19 cellular contexts compared by ENCODE assay signal in genomic region chr11:97961431-97961830, GRCh38.
A peak's percentile ranks its signal among the peaks of the same experiment; 100 is the strongest.
DNase-seq lines count a peak whose midpoint lies in the region; ATAC-seq, FAIRE-seq and TF ChIP-seq lines count a peak whose summit lies in the region.
"Had no signal": no experiment of that assay in that cellular context is flagged by ENCODE, and none has a peak within 500 bp of the region (broad histone marks: within the 10 kb centered on the region; RNA-seq: fewer than 3 reads in every experiment).

No MANE protein-coding gene starts in this region.

- no peak overlapping the region for H2BK120ac ChIP-seq in IMR-90 (ENCODE audit: low read depth, low read length)

- DNase-seq in GM23248, result no peak
- DNase-seq in IMR-90, result no peak
- DNase-seq in bronchial epithelial cell (ENCODE audit: low read depth), result peak; percentile 59
- peak in 1 of 2 donors; percentile 48 for DNase-seq in foreskin keratinocyte
- no peak for DNase-seq in NCI-H1930 (lab: John Stamatoyannopoulos, UW)
- DNase-seq: C1 segment of cervical spinal cord; Calu3; CD4-positive, alpha-beta memory T cell; COR-L47; DMS53; DMS79 treated with DMSO at 0.1 percent for 48 hours; GF-D8; H7; HCEC 1CT had no signal

- no peak overlapping the region for H4K91ac ChIP-seq in IMR-90 (ENCODE audit: insufficient read depth, low read depth, low read length)

- dilution Hi-C loops in IMR-90 (cut with HindIII; ENCODE audit: low sequenced_read_pairs, unreplicated experiment), result no loop called here

- H3K27me3 ChIP-seq in GM23248 (replicated peaks; ENCODE audit: insufficient read depth) (no peaks in the 10 kb centered on the region), IMR-90 (ENCODE audit: control insufficient read depth, insufficient read depth, low read length) (no peaks in the 10 kb centered on the region), bronchial epithelial cell (ENCODE audit: control insufficient read depth, insufficient read depth, low read length) (no peaks in the 10 kb centered on the region), foreskin keratinocyte (no peaks in the 10 kb centered on the region)

- CTCF ChIA-PET in IMR-90 (lab: Yijun Ruan, JAX), result no interaction called here

- in situ Hi-C loops in GM23248 (cut with MboI) (no loop called here), IMR-90 (cut with MboI; ENCODE audit: low sequenced_read_pairs) (no loop called here)

- 61 to 83% methylated on average over 4 of the region's 4 CpGs for WGBS in GM23248 (ENCODE audit: low coverage in 1 of 2, low lambda C conversion rate in 2 of 2, missing lambda C conversion rate in 2 of 2), 2 experiments
- no CpG with 5 or more reads among the region's 4 CpGs for WGBS in IMR-90 (ENCODE audit: extremely low coverage in 2 of 2, insufficient read length in 1 of 2), 2 experiments

- no peak overlapping the region for H4K5ac ChIP-seq in IMR-90 (ENCODE audit: low read depth, low read length)

- TF ChIP-seq POLR2A in IMR-90 (IDR thresholded peaks at IDR 0.05; ENCODE audit: low read depth, low read length), result no peak
- no peak for TF ChIP-seq POLR2A in GM18505 (IDR thresholded peaks at IDR 0.05; ENCODE audit: borderline replicate concordance, extremely low read depth, insufficient read depth, insufficient read length)

- H3K9ac ChIP-seq in GM23248, result no peak overlapping the region
- H3K9ac ChIP-seq in IMR-90 (ENCODE audit: low read depth, low read length), result no peak overlapping the region

- no peak overlapping the region for H3K56ac ChIP-seq in IMR-90 (ENCODE audit: extremely low read depth, insufficient read depth, low read length)

- H2BK20ac ChIP-seq in IMR-90 (ENCODE audit: low read depth, low read length), result no peak overlapping the region

- POLR2A ChIA-PET in IMR-90 (lab: Charles Lee; ENCODE audit: unreplicated experiment), result no interaction called here

- H2AFZ ChIP-seq in GM23248, result 0 out of 2 replicates have a peak overlapping the region, but pooled peaks have one; percentile 5
- H2AFZ ChIP-seq in IMR-90 (replicated peaks; ENCODE audit: low read length, poor library complexity), result no peak overlapping the region

- H3K27ac ChIP-seq in GM23248 (no peak overlapping the region), IMR-90 (ENCODE audit: insufficient read depth, low read length) (no peak overlapping the region), foreskin keratinocyte (no peak overlapping the region)

- H2AK5ac ChIP-seq in IMR-90 (ENCODE audit: low read depth, low read length), result no peak overlapping the region

- H4K20me1 ChIP-seq in GM23248 (ENCODE audit: insufficient read depth) (no peaks in the 10 kb centered on the region), IMR-90 (ENCODE audit: insufficient read depth, low read length) (no peaks in the 10 kb centered on the region)

- no peak overlapping the region for H3K14ac ChIP-seq in IMR-90 (replicated peaks; ENCODE audit: low read depth, low read length)

- intact Hi-C loops in IMR-90 (cut with micrococcal nuclease), result no loop called here

- no TSS peak for BruUV-seq in IMR-90 (replicated peaks; lab: Mats Ljungman, UMichigan)

- H3K4me2 ChIP-seq in GM23248 (ENCODE audit: unreplicated experiment), result no peak overlapping the region
- no peak overlapping the region for H3K4me2 ChIP-seq in IMR-90 (ENCODE audit: low read depth, low read length)

- TF ChIP-seq CTCF in IMR-90 (conservative IDR thresholded peaks at IDR 0.05; ENCODE audit: low read depth, low read length) (no peak), bronchial epithelial cell (IDR thresholded peaks at IDR 0.05; ENCODE audit: insufficient read depth, low read length, severe bottlenecking) (no peak), foreskin keratinocyte (conservative IDR thresholded peaks at IDR 0.05) (no peak)

- ATAC-seq in IMR-90 (ENCODE audit: low read depth) (no peak), foreskin keratinocyte (peak; percentile 29), HG02588 (IDR thresholded peaks at IDR 0.05; ENCODE audit: unreplicated experiment) (no peak), GM18505 (IDR thresholded peaks at IDR 0.05; ENCODE audit: unreplicated experiment) (no peak)

- H3K9me3 ChIP-seq in GM23248 (ENCODE audit: low read depth) (no peaks in the 10 kb centered on the region), IMR-90 (ENCODE audit: control insufficient read depth, insufficient read depth, low read length) (no peaks in the 10 kb centered on the region)

- H3K9me2 ChIP-seq in GM23248 (ENCODE audit: insufficient read depth), result no peaks in the 10 kb centered on the region

- no peak overlapping the region for H3K4ac ChIP-seq in IMR-90 (ENCODE audit: low read depth, low read length)

- no peak overlapping the region for H4K8ac ChIP-seq in IMR-90 (ENCODE audit: low read depth in 2 of 2, low read length in 2 of 2)

- H3K79me2 ChIP-seq in GM23248 (ENCODE audit: insufficient read depth), result no peaks in the 10 kb centered on the region

- H3K9me1 ChIP-seq in IMR-90 (ENCODE audit: insufficient read depth, low read length), result peaks cover 3% of the 10 kb centered on the region; the same call in 1 of the 2 replicates

- H3K18ac ChIP-seq in IMR-90 (ENCODE audit: low read depth, low read length), result no peak overlapping the region

- H2BK5ac ChIP-seq in IMR-90 (ENCODE audit: low read depth, low read length, poor library complexity, severe bottlenecking), result peak overlapping the region; percentile 54

- TF ChIP-seq RAD21 in IMR-90 (IDR thresholded peaks at IDR 0.05; ENCODE audit: low read length), result no peak

- no peaks in the 10 kb centered on the region for H3K79me1 ChIP-seq in IMR-90 (ENCODE audit: low read depth in 1 of 2, low read length in 2 of 2)

- no peak overlapping the region for H2AK9ac ChIP-seq in IMR-90 (replicated peaks; ENCODE audit: low read depth, low read length, poor library complexity)

- H3K36me3 ChIP-seq in GM23248 (ENCODE audit: low read depth) (no peaks in the 10 kb centered on the region), IMR-90 (ENCODE audit: control insufficient read depth, insufficient read depth, low read length) (no peaks in the 10 kb centered on the region), bronchial epithelial cell (ENCODE audit: control insufficient read depth, insufficient read depth, low read length) (no peaks in the 10 kb centered on the region)

- H3K4me3 ChIP-seq in GM23248 (no peak overlapping the region), IMR-90 (ENCODE audit: insufficient read depth, low read depth, low read length) (no peak overlapping the region), bronchial epithelial cell (ENCODE audit: low read depth, low read length) (no peak overlapping the region)

- FAIRE-seq in bronchial epithelial cell (lab: Jason Lieb, UNC), result no peak
- FAIRE-seq: GM12891, GM19239, H1 had no signal

- H3K23ac ChIP-seq in IMR-90 (ENCODE audit: low read depth, low read length), result no peak overlapping the region

- H3K4me1 ChIP-seq in GM23248 (ENCODE audit: insufficient read depth) (peaks cover 25% of the 10 kb centered on the region), IMR-90 (ENCODE audit: control insufficient read depth, insufficient read depth, low read length) (peaks cover 17% of the 10 kb centered on the region), foreskin keratinocyte (peaks cover 16% of the 10 kb centered on the region)

- H2BK15ac ChIP-seq in IMR-90 (ENCODE audit: low read depth, low read length), result no peak overlapping the region

- peaks cover 10% of the 10 kb centered on the region for H3F3A ChIP-seq in GM23248 (ENCODE audit: insufficient read depth)

TF ChIP-seq in IMR-90, 13 proteins besides CTCF, POLR2A, EP300 and RAD21:
- TF ChIP-seq CHD1 (IDR thresholded peaks at IDR 0.05; ENCODE audit: low read depth, low read length), result no peak
- no peak for TF ChIP-seq SMC3 (IDR thresholded peaks at IDR 0.05; ENCODE audit: low read depth, low read length)
- TF ChIP-seq MAFK (IDR thresholded peaks at IDR 0.05; ENCODE audit: low read depth, low read length), result no peak
- no peak for TF ChIP-seq RFX5 (IDR thresholded peaks at IDR 0.05; ENCODE audit: low read depth, low read length)
- no peak for TF ChIP-seq RCOR1 (IDR thresholded peaks at IDR 0.05; ENCODE audit: insufficient replicate concordance, low read length)
- TF ChIP-seq USF2 (IDR thresholded peaks at IDR 0.05; ENCODE audit: low read depth, low read length), result no peak
- no peak for TF ChIP-seq CEBPB (IDR thresholded peaks at IDR 0.05; ENCODE audit: low read depth, low read length)
- no peak for TF ChIP-seq MXI1 (IDR thresholded peaks at IDR 0.05; ENCODE audit: borderline replicate concordance, low read depth, low read length)
- TF ChIP-seq ELK1 (IDR thresholded peaks at IDR 0.05; ENCODE audit: borderline replicate concordance, low read depth, low read length), result no peak
- no peak for TF ChIP-seq FOS (IDR thresholded peaks at IDR 0.05; ENCODE audit: low read depth, low read length)
- no peak for TF ChIP-seq MAZ (IDR thresholded peaks at IDR 0.05; ENCODE audit: borderline replicate concordance, low read depth, low read length)
- TF ChIP-seq BHLHE40 (IDR thresholded peaks at IDR 0.05; ENCODE audit: low read depth, low read length), result no peak
- no peak for TF ChIP-seq NFE2L2 (IDR thresholded peaks at IDR 0.05; ENCODE audit: low read depth, low read length)
